25 cellular contexts compared by ENCODE assay signal in genomic region chr1:174451408-174451807, GRCh38. TPM values are rescaled to one million over a fixed set of nuclear protein-coding genes. Genes with fewer than 3 reads are reported as not detected.
A peak's percentile ranks its signal among the peaks of the same experiment; 100 is the strongest.
DNase-seq lines count a peak whose midpoint lies in the region; ATAC-seq, FAIRE-seq and TF ChIP-seq lines count a peak whose summit lies in the region.
"Had no signal": no experiment of that assay in that cellular context is flagged by ENCODE, and none has a peak within 500 bp of the region (broad histone marks: within the 10 kb centered on the region; RNA-seq: fewer than 3 reads in every experiment).

No MANE protein-coding gene starts in this region.

- H3K79me2 ChIP-seq in H9 (ENCODE audit: insufficient read depth, low read length) = no peaks in the 10 kb centered on the region
- no peaks in the 10 kb centered on the region for H3K79me2 ChIP-seq in H1 (ENCODE audit: control insufficient read depth in 1 of 2, insufficient read depth in 2 of 2, low read length in 2 of 2)

- H4K5ac ChIP-seq in H9 (ENCODE audit: insufficient read length, low read depth, low read length) (no peak overlapping the region), H1 (ENCODE audit: insufficient read length, low read depth, low read length) (no peak overlapping the region)

- no peak overlapping the region for H3K23ac ChIP-seq in H9 (ENCODE audit: insufficient read length, low read depth, low read length)
- H3K23ac ChIP-seq in H1 (ENCODE audit: insufficient read length) = no peak overlapping the region

- no peaks in the 10 kb centered on the region for H3K36me3 Mint-ChIP-seq in H9 (ENCODE audit: insufficient read depth in 1 of 3, low read depth in 3 of 3)
- H3K36me3 Mint-ChIP-seq in neural crest cell (ENCODE audit: low read depth) = no peaks in the 10 kb centered on the region
- peaks cover 8% of the 10 kb centered on the region for H3K36me3 Mint-ChIP-seq in CD8-positive, alpha-beta T cell
- H3K36me3 Mint-ChIP-seq: CD14-positive monocyte had no signal

- H3K27ac ChIP-seq in H9 (ENCODE audit: insufficient read length, low read depth, low read length) (no peak overlapping the region), H1 (ENCODE audit: low read depth, low read length) (no peak overlapping the region)
- H3K27ac ChIP-seq in CD8-positive, alpha-beta T cell (ENCODE audit: low read depth, low read length) = no peak overlapping the region
- H3K27ac ChIP-seq: 22Rv1, A549, BLaER1 had no signal

- H3K27me3 ChIP-seq in BE2C (no peaks in the 10 kb centered on the region), H9 (ENCODE audit: insufficient read depth, low read length) (no peaks in the 10 kb centered on the region), H1 (replicated peaks in 1 of 4; ENCODE audit: control insufficient read depth in 3 of 4, extremely low read depth in 1 of 4, insufficient read depth in 3 of 4, low read length in 3 of 4) (no peaks in the 10 kb centered on the region)
- no peaks in the 10 kb centered on the region for H3K27me3 ChIP-seq in CD8-positive, alpha-beta T cell (ENCODE audit: insufficient read depth, low read length)
- H3K27me3 ChIP-seq: BLaER1 had no signal

- H2BK120ac ChIP-seq in H9 (ENCODE audit: low read depth, low read length, poor library complexity, severe bottlenecking) (no peak overlapping the region), H1 (replicated peaks; ENCODE audit: low read depth, low read length) (no peak overlapping the region)

- H2BK15ac ChIP-seq in H9 (ENCODE audit: low read depth, low read length) (no peak overlapping the region), H1 (ENCODE audit: low read length) (no peak overlapping the region)

- no peak overlapping the region for H3K4me3 ChIP-seq in BE2C (ENCODE audit: low read depth, low read length)
- H3K4me3 ChIP-seq in H1 (ENCODE audit: extremely low read depth in 1 of 4, insufficient read depth in 2 of 4, low read depth in 3 of 4, low read length in 4 of 4) = no peak overlapping the region
- no peak overlapping the region for H3K4me3 ChIP-seq in CD8-positive, alpha-beta T cell (ENCODE audit: low read depth, low read length)
- H3K4me3 ChIP-seq: A549, BLaER1, GM12878, HAP-1 had no signal

- no peak for TF ChIP-seq EP300 in H1 (IDR thresholded peaks at IDR 0.05; ENCODE audit: borderline replicate concordance in 1 of 2, low read depth in 2 of 2, low read length in 2 of 2)

- POLR2A ChIA-PET in H1 (lab: Charles Lee; ENCODE audit: partially characterized antibody) = no interaction called here
- POLR2A ChIA-PET in CD8-positive, alpha-beta T cell (lab: Charles Lee) = no interaction called here

- DNase-seq in BE2C = peak; percentile 53
- DNase-seq in H9 = no peak
- no peak for DNase-seq in H1 (ENCODE audit: low read depth in 1 of 2, low spot score in 2 of 2)
- DNase-seq in neural crest cell (ENCODE audit: low read depth, low spot score) = no peak
- no peak for DNase-seq in CD8-positive, alpha-beta T cell
- DNase-seq in NCI-H1694 (lab: John Stamatoyannopoulos, UW) = no peak
- no peak for DNase-seq in NCI-H146 treated with DMSO at 0.1 percent for 48 hours (lab: John Stamatoyannopoulos, UW; ENCODE audit: unreplicated experiment)
- DNase-seq: AML-193; Calu3; CD4-positive, alpha-beta memory T cell; DMS 273 treated with DMSO at 0.1 percent for 48 hours; DMS53; DND-41; EL; KBM-7 had no signal

- H2AFZ ChIP-seq in H9 (ENCODE audit: low read length) (no peak overlapping the region), H1 (ENCODE audit: low read length) (no peak overlapping the region)

- H3K79me1 ChIP-seq in H9 (ENCODE audit: insufficient read depth, low read depth, low read length, poor library complexity, severe bottlenecking) (no peaks in the 10 kb centered on the region), H1 (ENCODE audit: low read depth, low read length) (no peaks in the 10 kb centered on the region)

- H3K4ac ChIP-seq in H9 (ENCODE audit: low read depth, low read length) = no peak overlapping the region
- no peak overlapping the region for H3K4ac ChIP-seq in H1 (replicated peaks; ENCODE audit: insufficient read length, low read depth, low read length)

- H3T11ph ChIP-seq in H9 (ENCODE audit: low read length) = no peak overlapping the region

- WGBS in H9 (ENCODE audit: extremely low coverage, insufficient read length, low lambda C conversion rate) = no CpG with 5 or more reads among the region's 6 CpGs
- 85% methylated on average over 6 of the region's 6 CpGs; no CpG with 5 or more reads in 1 of the 2 experiments for WGBS in H1 (ENCODE audit: extremely low coverage in 1 of 2, insufficient coverage in 1 of 2, insufficient read length in 1 of 2, insufficient replicate concordance in 2 of 2, low coverage in 1 of 2, low lambda C conversion rate in 2 of 2, missing lambda C conversion rate in 1 of 2), 2 experiments

- H3K4me3 Mint-ChIP-seq in H9 (no peak overlapping the region), neural crest cell (no peak overlapping the region)
- H3K4me3 Mint-ChIP-seq in CD8-positive, alpha-beta T cell = no peak overlapping the region
- H3K4me3 Mint-ChIP-seq: CD14-positive monocyte; CD4-positive, alpha-beta memory T cell; IgD-negative memory B cell had no signal

- H4K8ac ChIP-seq in H9 (replicated peaks; ENCODE audit: insufficient read length, low read depth, low read length) = no peak overlapping the region
- no peak overlapping the region for H4K8ac ChIP-seq in H1 (ENCODE audit: extremely low read depth, insufficient read depth, low read length)

- CTCF ChIA-PET in H1 (lab: Charles Lee; ENCODE audit: partially characterized antibody) = interaction anchor here (1.0 to 2.2 kb wide), 3 partner anchors 16 to 43 kb away, joined by 3 to 7 read pairs (median 3); no protein-coding TSS in a partner anchor
- CTCF ChIA-PET in CD8-positive, alpha-beta T cell (lab: Charles Lee) = interaction anchor here (0.9 kb wide), 1 partner anchor 16 kb away, joined by 3 read pairs; no protein-coding TSS in a partner anchor

- H4K91ac ChIP-seq in H9 (ENCODE audit: insufficient read length, low read depth, low read length) = no peak overlapping the region
- no peak overlapping the region for H4K91ac ChIP-seq in H1 (replicated peaks; ENCODE audit: insufficient read length, low read length)

- no peak overlapping the region for H3K27ac Mint-ChIP-seq in H9
- H3K27ac Mint-ChIP-seq in neural crest cell (ENCODE audit: unreplicated experiment) = peak overlapping the region; percentile 53
- H3K27ac Mint-ChIP-seq in CD8-positive, alpha-beta T cell = no peak overlapping the region
- H3K27ac Mint-ChIP-seq: CD14-positive monocyte; CD4-positive, alpha-beta memory T cell; IgD-negative memory B cell had no signal

- TF ChIP-seq CTCF in BE2C (IDR thresholded peaks at IDR 0.05; ENCODE audit: low read depth, low read length) (peak; percentile 58), H9 (conservative IDR thresholded peaks at IDR 0.05) (peak; percentile 56), H1 (IDR thresholded peaks at IDR 0.05; ENCODE audit: control extremely low read depth in 1 of 3, insufficient read depth in 1 of 3, low read depth in 1 of 3, low read length in 3 of 3) (peak in 2 of 3 experiments; percentile 11 to 19; a peak in 3 of 4 replicates), neural crest cell (conservative IDR thresholded peaks at IDR 0.05) (no peak)
- no peak for TF ChIP-seq CTCF in CD8-positive, alpha-beta T cell (IDR thresholded peaks at IDR 0.05)

- H2BK5ac ChIP-seq in H9 (ENCODE audit: insufficient read length, low read length) = no peak overlapping the region
- no peak overlapping the region for H2BK5ac ChIP-seq in H1 (ENCODE audit: low read depth, low read length)

- H2AK5ac ChIP-seq in H9 (ENCODE audit: insufficient read length, low read length) (no peak overlapping the region), H1 (ENCODE audit: low read depth, low read length) (no peak overlapping the region)

- no peak overlapping the region for H3K14ac ChIP-seq in H9 (ENCODE audit: insufficient read depth, low read length)
- no peak overlapping the region for H3K14ac ChIP-seq in H1 (ENCODE audit: insufficient read length)

- H3K4me1 ChIP-seq in BE2C (no peaks in the 10 kb centered on the region), H9 (ENCODE audit: insufficient read depth, low read length) (no peaks in the 10 kb centered on the region; the same call in 1 of the 2 replicates), H1 (replicated peaks in 1 of 4; ENCODE audit: control insufficient read depth in 3 of 4, insufficient read depth in 4 of 4, low read length in 3 of 4) (peaks cover 0 to 6% (median 3%) of the 10 kb centered on the region in 4 experiments; a peak in 1 of 7 replicates)
- H3K4me1 ChIP-seq in CD8-positive, alpha-beta T cell (ENCODE audit: insufficient read depth, low read length) = no peaks in the 10 kb centered on the region
- H3K4me1 ChIP-seq: A549, BLaER1, HAP-1 had no signal

- no peak for FAIRE-seq in H1 (lab: Jason Lieb, UNC)
- FAIRE-seq: A549, GM19239, HepG2 had no signal

- no peaks in the 10 kb centered on the region for H3K9me3 Mint-ChIP-seq in H9
- no peaks in the 10 kb centered on the region for H3K9me3 Mint-ChIP-seq in neural crest cell
- no peaks in the 10 kb centered on the region for H3K9me3 Mint-ChIP-seq in CD8-positive, alpha-beta T cell
- H3K9me3 Mint-ChIP-seq: CD4-positive, alpha-beta memory T cell; IgD-negative memory B cell had no signal

- H3K36me3 ChIP-seq in BE2C (no peaks in the 10 kb centered on the region), H1 (ENCODE audit: control insufficient read depth in 2 of 4, insufficient read depth in 4 of 4, low read length in 3 of 4) (no peaks in the 10 kb centered on the region)
- H3K36me3 ChIP-seq in CD8-positive, alpha-beta T cell (ENCODE audit: insufficient read depth, low read length) = no peaks in the 10 kb centered on the region
- H3K36me3 ChIP-seq: BLaER1, HAP-1 had no signal

- H3K23me2 ChIP-seq in H9 (ENCODE audit: insufficient read length, low read depth, low read length, poor library complexity, severe bottlenecking) (no peaks in the 10 kb centered on the region), H1 (ENCODE audit: low read depth, low read length) (no peaks in the 10 kb centered on the region)

- no peaks in the 10 kb centered on the region for H3K27me3 Mint-ChIP-seq in H9 (ENCODE audit: low read depth)
- no peaks in the 10 kb centered on the region for H3K27me3 Mint-ChIP-seq in neural crest cell (ENCODE audit: low read depth)
- no peaks in the 10 kb centered on the region for H3K27me3 Mint-ChIP-seq in CD8-positive, alpha-beta T cell (ENCODE audit: low read depth)
- H3K27me3 Mint-ChIP-seq: CD4-positive, alpha-beta memory T cell; IgD-negative memory B cell had no signal

- intact Hi-C loops in CD8-positive, alpha-beta T cell (cut with DNase I, micrococcal nuclease) = no loop called here

- TF ChIP-seq RAD21 in H1 (IDR thresholded peaks at IDR 0.05 in 1 of 2, conservative IDR thresholded peaks at IDR 0.05 in 1 of 2; ENCODE audit: low read depth in 2 of 2, low read length in 2 of 2) = peak; percentile 38 to 41

- H3K9ac ChIP-seq in H9 (ENCODE audit: extremely low read depth, insufficient read length, low read length) (no peak overlapping the region), H1 (replicated peaks in 1 of 4; ENCODE audit: extremely low read depth in 1 of 4, low read depth in 3 of 4, low read length in 3 of 4) (no peak overlapping the region)
- H3K9ac ChIP-seq: BLaER1 had no signal

- TF ChIP-seq POLR2A in H1 (IDR thresholded peaks at IDR 0.05; ENCODE audit: control extremely low read depth in 1 of 2, low read depth in 2 of 2, low read length in 2 of 2) = no peak

- H2BK12ac ChIP-seq in H9 (ENCODE audit: insufficient read length, low read depth, low read length) (no peak overlapping the region), H1 (ENCODE audit: low read depth, low read length) (no peak overlapping the region)

- H3K4me2 ChIP-seq in H9 (ENCODE audit: insufficient read depth, insufficient read length, low read length) = no peak overlapping the region
- H3K4me2 ChIP-seq in H1 (ENCODE audit: insufficient read depth in 1 of 2, low read depth in 2 of 2, low read length in 2 of 2) = no peak overlapping the region
- H3K4me2 ChIP-seq: A549, BLaER1 had no signal

- H3K9me3 ChIP-seq in BE2C = no peaks in the 10 kb centered on the region
- H3K9me3 ChIP-seq in H9 (ENCODE audit: control insufficient read depth, low read depth, low read length) = no peaks in the 10 kb centered on the region
- no peaks in the 10 kb centered on the region for H3K9me3 ChIP-seq in H1 (ENCODE audit: insufficient read depth in 2 of 2, low read depth in 1 of 2, low read length in 1 of 2)
- H3K9me3 ChIP-seq in CD8-positive, alpha-beta T cell (ENCODE audit: low read length) = no peaks in the 10 kb centered on the region
- H3K9me3 ChIP-seq: A549, BLaER1, HAP-1 had no signal

- H3K4me1 Mint-ChIP-seq in H9 (peaks cover 0 to 19% of the 10 kb centered on the region in 2 experiments; a peak in 2 of 4 replicates), neural crest cell (peaks cover 7% of the 10 kb centered on the region)
- H3K4me1 Mint-ChIP-seq in CD8-positive, alpha-beta T cell (ENCODE audit: low read depth) = no peaks in the 10 kb centered on the region
- H3K4me1 Mint-ChIP-seq: CD14-positive monocyte, IgD-negative memory B cell had no signal

- H4K20me1 ChIP-seq in H9 (ENCODE audit: control insufficient read depth, insufficient read depth, insufficient read length) (no peaks in the 10 kb centered on the region), H1 (replicated peaks in 1 of 2; ENCODE audit: control insufficient read depth in 1 of 2, insufficient read depth in 2 of 2, low read length in 2 of 2) (no peaks in the 10 kb centered on the region)
- H4K20me1 ChIP-seq: BLaER1 had no signal

- H3K56ac ChIP-seq in H9 (ENCODE audit: insufficient read length, low read depth, low read length) (no peak overlapping the region), H1 (replicated peaks; ENCODE audit: insufficient read length, low read depth, low read length) (no peak overlapping the region)

- no peak overlapping the region for H3K18ac ChIP-seq in H9 (ENCODE audit: insufficient read length, low read depth, low read length)
- H3K18ac ChIP-seq in H1 (ENCODE audit: extremely low read depth, low read length) = no peak overlapping the region

- H2BK20ac ChIP-seq in H9 (ENCODE audit: low read depth, low read length, poor library complexity, severe bottlenecking) = no peak overlapping the region
- H2BK20ac ChIP-seq in H1 (ENCODE audit: low read length) = no peak overlapping the region

- no peak for ATAC-seq in CD8-positive, alpha-beta T cell
- ATAC-seq: A549, GM12878, HepG2 had no signal

RNA-seq across cellular contexts. Expression of gene GPR52, which starts 3.6 kb away (rescaled TPM):
- not detected for polyA plus RNA-seq in BE2C (2012; ENCODE audit: insufficient read depth, insufficient read length, low read depth)
- total RNA-seq in H9 (2021) (0.28 and 0.33 TPM in 2 replicates), neural crest cell (0.27 and 0.75 TPM in 2 replicates)
- total RNA-seq in H1 (2021; fragmentation: NEBNext Ultra II Directional; extraction: Animal tissue kit (Norgen Biotek cat#: 25700)) = 0.63 TPM in 1 of 2 replicates, not detected in the other
- 0.19 and 0.24 TPM in 2 replicates for polyA plus RNA-seq in H1 (2011; rRNA removed)
- not detected for polyA plus RNA-seq in H1 (2011; cell fraction: cytosol; rRNA removed)
- 0.44 TPM for polyA plus RNA-seq in H1 (2011; cell fraction: nucleus; rRNA removed)
- polyA plus RNA-seq in H1 (2012, experiment 1 of 2) = not detected in 4 replicates
- polyA plus RNA-seq in H1 (2012, experiment 2 of 2) = not detected
- polyA plus RNA-seq in H1 (2013, experiment 1 of 2) = not detected
- 0.07 TPM for polyA plus RNA-seq in H1 (2013, experiment 2 of 2)
- polyA minus RNA-seq in H1 (2011; rRNA and poly(A)+ RNA removed) = 5.4 and 6.3 TPM in 2 replicates
- not detected for polyA minus RNA-seq in H1 (2011; cell fraction: cytosol; rRNA and poly(A)+ RNA removed)
- 29.7 TPM for polyA minus RNA-seq in H1 (2011; cell fraction: nucleus; rRNA and poly(A)+ RNA removed)
- under 1 TPM; 0.49 to 0.72 TPM for total RNA-seq in CD8-positive, alpha-beta T cell
- total RNA-seq: G401 had no signal
- polyA plus RNA-seq: CD14-positive monocyte; CD4-positive, alpha-beta memory T cell; IgD-negative memory B cell had no signal

Comparison
In these comparisons a context has a peak if more than half of its experiments do, and no peak if none do; other contexts are left out.
1. CTCF ChIP-seq: peak in BE2C (single experiment), H9 (single experiment) and H1 (2 of 3); none in neural crest cell (single experiment) and CD8-positive, alpha-beta T cell (single experiment).